1 cellular context compared by ENCODE assay signal in the genomic region with DNA sequence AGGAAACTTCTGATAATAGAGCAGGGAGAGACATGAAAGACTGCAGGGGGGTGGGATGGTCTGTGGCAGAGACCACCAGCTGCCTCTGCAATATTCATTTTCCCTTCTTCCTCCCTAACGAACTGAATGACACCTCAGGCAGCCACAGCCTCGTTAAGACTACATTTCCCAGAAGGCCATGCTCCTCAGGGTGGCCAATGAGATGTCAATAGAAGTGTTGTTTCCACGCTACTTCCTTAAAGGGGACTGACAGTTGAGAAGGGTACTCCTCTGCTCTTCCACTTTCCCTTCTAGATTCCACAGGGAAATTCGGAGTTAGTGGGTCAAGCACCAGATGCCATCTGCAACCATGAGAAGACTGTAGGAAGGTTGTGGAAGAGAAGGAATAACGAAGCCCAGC.
TF ChIP-seq lines count a peak whose summit lies in the region.

No MANE protein-coding gene starts in this region.

TF ChIP-seq in GM12878, 131 proteins besides CTCF, POLR2A, EP300 and RAD21 (continued from another document):
- TF ChIP-seq, protein P1, sequence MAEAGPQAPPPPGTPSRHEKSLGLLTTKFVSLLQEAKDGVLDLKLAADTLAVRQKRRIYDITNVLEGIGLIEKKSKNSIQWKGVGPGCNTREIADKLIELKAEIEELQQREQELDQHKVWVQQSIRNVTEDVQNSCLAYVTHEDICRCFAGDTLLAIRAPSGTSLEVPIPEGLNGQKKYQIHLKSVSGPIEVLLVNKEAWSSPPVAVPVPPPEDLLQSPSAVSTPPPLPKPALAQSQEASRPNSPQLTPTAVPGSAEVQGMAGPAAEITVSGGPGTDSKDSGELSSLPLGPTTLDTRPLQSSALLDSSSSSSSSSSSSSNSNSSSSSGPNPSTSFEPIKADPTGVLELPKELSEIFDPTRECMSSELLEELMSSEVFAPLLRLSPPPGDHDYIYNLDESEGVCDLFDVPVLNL (IDR thresholded peaks at IDR 0.05; ENCODE audit: low read depth, low read length): no peak
- no peak for TF ChIP-seq JUNB (IDR thresholded peaks at IDR 0.05)
- TF ChIP-seq CREB1 (IDR thresholded peaks at IDR 0.05; ENCODE audit: low read depth): peak; percentile 60; the same call in 1 of the 2 replicates
- no peak for TF ChIP-seq FOXK2 (IDR thresholded peaks at IDR 0.05)
- TF ChIP-seq NFYA (IDR thresholded peaks at IDR 0.05; ENCODE audit: borderline replicate concordance, low read depth, low read length): no peak; the same call in 1 of the 2 replicates
- TF ChIP-seq SP1 (IDR thresholded peaks at IDR 0.05; ENCODE audit: low read depth, low read length): peak; percentile 41
- TF ChIP-seq SIX5 (IDR thresholded peaks at IDR 0.05; ENCODE audit: low read depth, low read length, severe bottlenecking): peak; percentile 81
- TF ChIP-seq PKNOX1 (IDR thresholded peaks at IDR 0.05): peak; percentile 84
- TF ChIP-seq NKRF (conservative IDR thresholded peaks at IDR 0.05): no peak
- TF ChIP-seq POU2F2 (IDR thresholded peaks at IDR 0.05; ENCODE audit: borderline replicate concordance, low read depth, low read length): 0 out of 3 replicates have a peak, but pooled peaks have one; percentile 20
